In genomic region chr11:725624-726202, GRCh38 we compare ENCODE assay signal across 8 cellular contexts. TPM values are rescaled to one million over a fixed set of nuclear protein-coding genes. Genes with fewer than 3 reads are reported as not detected.
A peak's percentile ranks its signal among the peaks of the same experiment; 100 is the strongest.
DNase-seq lines count a peak whose midpoint lies in the region; ATAC-seq and TF ChIP-seq lines count a peak whose summit lies in the region.

No MANE protein-coding gene starts in this region.

- H3K4me2 ChIP-seq in SK-N-SH (0 out of 2 replicates have a peak overlapping the region, but pooled peaks have one; percentile 15), KMS-11 (peak overlapping the region; percentile 79)

- H3K9ac ChIP-seq in SK-N-SH, result no peak overlapping the region
- peak overlapping the region; percentile 47; the same call in 1 of the 2 replicates for H3K9ac ChIP-seq in KMS-11

- WGBS in SK-N-SH (ENCODE audit: low lambda C conversion rate), result 43% methylated on average over 17 of the region's 53 CpGs
- 2 to 4% (median 3%) methylated on average over 19 to 53 of the region's 53 CpGs for whole genome bisulfite sequencing in psoas muscle, 3 donors

- CTCF ChIA-PET in SK-N-SH (lab: Yijun Ruan, JAX), result interaction anchor here (0.9 to 11.8 kb wide), 10 partner anchors 9 to 277 kb away, joined by 3 to 150 read pairs (median 6); partner anchors contain the start of genes DEAF1, TALDO1 and TMEM80

- TF ChIP-seq EP300 in SK-N-SH (IDR thresholded peaks at IDR 0.05; ENCODE audit: borderline replicate concordance in 1 of 2, low read depth in 1 of 2, low read length in 1 of 2), result no peak

- no peak for ATAC-seq in SK-N-SH treated with all-trans-retinoic acid at 6 μM for 48 hours
- ATAC-seq in central memory CD8-positive, alpha-beta T cell (replicated peaks; ENCODE audit: extremely low read depth, poor library complexity, severe bottlenecking), result no peak
- ATAC-seq in psoas muscle, result no peak

- H3K36me3 Mint-ChIP-seq in central memory CD8-positive, alpha-beta T cell (ENCODE audit: insufficient read depth), result peaks cover 5% of the 10 kb centered on the region

- H3K79me2 ChIP-seq in SK-N-SH (ENCODE audit: insufficient read depth) (no peaks in the 10 kb centered on the region), KMS-11 (ENCODE audit: insufficient read depth, low read depth) (no peaks in the 10 kb centered on the region)

- POLR2A ChIA-PET in SK-N-SH (lab: Yijun Ruan, JAX), result no interaction called here

- H3K4me1 ChIP-seq in SK-N-SH (ENCODE audit: control insufficient read depth in 1 of 2, insufficient read depth in 2 of 2, low read depth in 1 of 2, low read length in 1 of 2) (peaks cover 0 to 19% of the 10 kb centered on the region in 2 experiments; a peak in 1 of 4 replicates), KMS-11 (ENCODE audit: low read depth, poor library complexity, severe bottlenecking) (peaks cover 69% of the 10 kb centered on the region), psoas muscle (peaks cover 16% of the 10 kb centered on the region)

- H3F3A ChIP-seq in SK-N-SH (replicated peaks; ENCODE audit: insufficient read depth), result peaks cover 9% of the 10 kb centered on the region

- no peak for TF ChIP-seq RAD21 in SK-N-SH (IDR thresholded peaks at IDR 0.05; ENCODE audit: low read length)

- intact Hi-C loops in psoas muscle (cut with DNase I), result loop anchor here in 1 of 2 donors (2.0 kb wide), 1 partner anchor 171 kb away; no protein-coding TSS in a partner anchor

- H3K27me3 ChIP-seq in SK-N-SH (ENCODE audit: insufficient read depth) (peaks cover 29% of the 10 kb centered on the region), KMS-11 (ENCODE audit: insufficient read depth, low read depth) (peaks cover 15% of the 10 kb centered on the region), psoas muscle (ENCODE audit: insufficient read depth in 3 of 3, low read length in 2 of 3) (peaks cover 0 to 61% (median 30%) of the 10 kb centered on the region in 3 donors)

- H2AFZ ChIP-seq in SK-N-SH (ENCODE audit: low read depth) (no peak overlapping the region), KMS-11 (ENCODE audit: low read depth) (peak overlapping the region; percentile 67)

- H3K36me3 ChIP-seq in SK-N-SH (replicated peaks in 1 of 2; ENCODE audit: control insufficient read depth in 1 of 2, insufficient read depth in 2 of 2, low read length in 1 of 2) (no peaks in the 10 kb centered on the region), KMS-11 (ENCODE audit: insufficient read depth) (no peaks in the 10 kb centered on the region), psoas muscle (ENCODE audit: insufficient read depth in 1 of 2, low read depth in 1 of 2) (no peaks in the 10 kb centered on the region)

- H3K9me3 Mint-ChIP-seq in central memory CD8-positive, alpha-beta T cell, result no peaks in the 10 kb centered on the region

- DNase-seq in SK-N-SH (peak; percentile 51), psoas muscle (peak in 1 of 2 donors; percentile 19), substantia nigra (lab: John Stamatoyannopoulos, UW) (no peak), GM19238 (ENCODE audit: insufficient read length, low spot score) (no peak), occipital lobe (lab: John Stamatoyannopoulos, UW) (no peak)
- no peak for DNase-seq in central memory CD8-positive, alpha-beta T cell (ENCODE audit: low spot score in 2 of 2)

- peaks cover 29% of the 10 kb centered on the region for H3K27me3 Mint-ChIP-seq in central memory CD8-positive, alpha-beta T cell

- no peak overlapping the region for H3K27ac Mint-ChIP-seq in central memory CD8-positive, alpha-beta T cell (ENCODE audit: low read depth)

- H4K20me1 ChIP-seq in SK-N-SH (ENCODE audit: insufficient read depth) (no peaks in the 10 kb centered on the region), KMS-11 (ENCODE audit: insufficient read depth) (no peaks in the 10 kb centered on the region)

- no peak overlapping the region for H3K27ac ChIP-seq in SK-N-SH (ENCODE audit: low read depth in 2 of 2, low read length in 1 of 2)
- no peak overlapping the region for H3K27ac ChIP-seq in KMS-11
- no peak overlapping the region for H3K27ac ChIP-seq in psoas muscle
- no peak overlapping the region for H3K27ac ChIP-seq in substantia nigra (ENCODE audit: low read depth, low read length, poor library complexity, severe bottlenecking)

- peaks cover 15% of the 10 kb centered on the region for H3K4me1 Mint-ChIP-seq in central memory CD8-positive, alpha-beta T cell

- H3K4me3 ChIP-seq in SK-N-SH (ENCODE audit: low read depth in 2 of 2, low read length in 1 of 2), result peak overlapping the region in 1 of 2 experiments; percentile 17; a peak in 1 of 4 replicates
- no peak overlapping the region for H3K4me3 ChIP-seq in KMS-11 (IDR thresholded peaks at IDR 0.05; ENCODE audit: insufficient read depth, low read depth, low read length)
- peak overlapping the region; percentile 40 for H3K4me3 ChIP-seq in psoas muscle

- TF ChIP-seq CTCF in SK-N-SH (IDR thresholded peaks at IDR 0.05) (no peak), KMS-11 (conservative IDR thresholded peaks at IDR 0.05; ENCODE audit: low read depth, low read length) (no peak), psoas muscle (IDR thresholded peaks at IDR 0.05) (no peak)

- peak overlapping the region; percentile 74 for H3K4me3 Mint-ChIP-seq in central memory CD8-positive, alpha-beta T cell

- no peaks in the 10 kb centered on the region for H3K9me2 ChIP-seq in SK-N-SH

- H3K9me3 ChIP-seq in SK-N-SH (no peaks in the 10 kb centered on the region), psoas muscle (no peaks in the 10 kb centered on the region)

TF ChIP-seq in SK-N-SH, 30 proteins besides CTCF, POLR2A, EP300 and RAD21 (continues in another document):
- TF ChIP-seq TAF1 (IDR thresholded peaks at IDR 0.05; ENCODE audit: borderline replicate concordance, low read depth, low read length) (no peak), MEF2A (IDR thresholded peaks at IDR 0.05; ENCODE audit: borderline replicate concordance, low read depth) (no peak), ZBTB33 (IDR thresholded peaks at IDR 0.05; ENCODE audit: borderline replicate concordance, low read depth) (no peak)

TF ChIP-seq in SK-N-SH treated with all-trans-retinoic acid at 6 μM for 48 hours, 23 proteins besides CTCF, POLR2A, EP300 and RAD21 (continues in another document):
- TF ChIP-seq CSDC2 (CRISPR knock-in tag; IDR thresholded peaks at IDR 0.05), result no peak
- no peak for TF ChIP-seq ZNF565 (CRISPR knock-in tag; conservative IDR thresholded peaks at IDR 0.05; ENCODE audit: low read depth)
- TF ChIP-seq SNAI2 (CRISPR knock-in tag; IDR thresholded peaks at IDR 0.05), result no peak
- no peak for TF ChIP-seq ZNF8 (CRISPR knock-in tag; IDR thresholded peaks at IDR 0.05)
- TF ChIP-seq, protein P1, sequence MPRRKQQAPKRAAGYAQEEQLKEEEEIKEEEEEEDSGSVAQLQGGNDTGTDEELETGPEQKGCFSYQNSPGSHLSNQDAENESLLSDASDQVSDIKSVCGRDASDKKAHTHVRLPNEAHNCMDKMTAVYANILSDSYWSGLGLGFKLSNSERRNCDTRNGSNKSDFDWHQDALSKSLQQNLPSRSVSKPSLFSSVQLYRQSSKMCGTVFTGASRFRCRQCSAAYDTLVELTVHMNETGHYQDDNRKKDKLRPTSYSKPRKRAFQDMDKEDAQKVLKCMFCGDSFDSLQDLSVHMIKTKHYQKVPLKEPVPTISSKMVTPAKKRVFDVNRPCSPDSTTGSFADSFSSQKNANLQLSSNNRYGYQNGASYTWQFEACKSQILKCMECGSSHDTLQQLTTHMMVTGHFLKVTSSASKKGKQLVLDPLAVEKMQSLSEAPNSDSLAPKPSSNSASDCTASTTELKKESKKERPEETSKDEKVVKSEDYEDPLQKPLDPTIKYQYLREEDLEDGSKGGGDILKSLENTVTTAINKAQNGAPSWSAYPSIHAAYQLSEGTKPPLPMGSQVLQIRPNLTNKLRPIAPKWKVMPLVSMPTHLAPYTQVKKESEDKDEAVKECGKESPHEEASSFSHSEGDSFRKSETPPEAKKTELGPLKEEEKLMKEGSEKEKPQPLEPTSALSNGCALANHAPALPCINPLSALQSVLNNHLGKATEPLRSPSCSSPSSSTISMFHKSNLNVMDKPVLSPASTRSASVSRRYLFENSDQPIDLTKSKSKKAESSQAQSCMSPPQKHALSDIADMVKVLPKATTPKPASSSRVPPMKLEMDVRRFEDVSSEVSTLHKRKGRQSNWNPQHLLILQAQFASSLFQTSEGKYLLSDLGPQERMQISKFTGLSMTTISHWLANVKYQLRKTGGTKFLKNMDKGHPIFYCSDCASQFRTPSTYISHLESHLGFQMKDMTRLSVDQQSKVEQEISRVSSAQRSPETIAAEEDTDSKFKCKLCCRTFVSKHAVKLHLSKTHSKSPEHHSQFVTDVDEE (CRISPR knock-in tag; IDR thresholded peaks at IDR 0.05), result no peak
- TF ChIP-seq ZNF70 (CRISPR knock-in tag; IDR thresholded peaks at IDR 0.05), result no peak
- no peak for TF ChIP-seq ZC3H10 (CRISPR knock-in tag; IDR thresholded peaks at IDR 0.05)
- no peak for TF ChIP-seq ARNTL (CRISPR knock-in tag; IDR thresholded peaks at IDR 0.05; ENCODE audit: borderline replicate concordance, low read depth)
- no peak for TF ChIP-seq GLIS3 (CRISPR knock-in tag; IDR thresholded peaks at IDR 0.05)

RNA-seq across cellular contexts. Expression of gene EPS8L2, which starts 19.7 kb away (rescaled TPM):
- polyA plus RNA-seq in SK-N-SH (2012; rRNA removed) (0.67 and 0.74 TPM in 2 replicates), psoas muscle (under 1 TPM; 0.47 to 0.63 (median 0.56) TPM)
- 0.42 and 0.52 TPM in 2 replicates for polyA plus RNA-seq in SK-N-SH (2012; cell fraction: cytosol; rRNA removed)
- 3.7 and 4.3 TPM in 2 replicates for polyA plus RNA-seq in SK-N-SH (2012; cell fraction: nucleus; rRNA removed)
- total RNA-seq in psoas muscle (1 to 10 TPM in 3 of 4 donors, under 1 TPM in 1; 0.89 to 3.1 (median 1.5) TPM), occipital lobe (1.4 TPM)

RNA-seq across cellular contexts. Expression of gene TALDO1, which starts 21.6 kb away (rescaled TPM):
- polyA plus RNA-seq in SK-N-SH (2012; rRNA removed) (78.4 and 103 TPM in 2 replicates), psoas muscle (10 to 100 TPM; 58.7 to 77.6 (median 65.9) TPM)
- 84.3 and 95.6 TPM in 2 replicates for polyA plus RNA-seq in SK-N-SH (2012; cell fraction: cytosol; rRNA removed)
- polyA plus RNA-seq in SK-N-SH (2012; cell fraction: nucleus; rRNA removed), result 75.1 and 87.3 TPM in 2 replicates
- total RNA-seq in psoas muscle (100 to 1,000 TPM in 1 of 4 donors, 10 to 100 TPM in 3; 77.7 to 140 (median 81.8) TPM), occipital lobe (61.0 TPM)

RNA-seq across cellular contexts. Expression of gene TMEM80, which starts 30.1 kb away (rescaled TPM):
- polyA plus RNA-seq in SK-N-SH (2012; rRNA removed) (40.4 and 51.0 TPM in 2 replicates), psoas muscle (10 to 100 TPM in 2 of 3 donors, 1 to 10 TPM in 1; 7.4 to 16.3 (median 10.1) TPM)
- polyA plus RNA-seq in SK-N-SH (2012; cell fraction: cytosol; rRNA removed), result 34.3 and 36.4 TPM in 2 replicates
- polyA plus RNA-seq in SK-N-SH (2012; cell fraction: nucleus; rRNA removed), result 88.5 and 114 TPM in 2 replicates
- total RNA-seq in psoas muscle (10 to 100 TPM in 2 of 4 donors, 1 to 10 TPM in 2; 5.9 to 15.7 (median 9.7) TPM), occipital lobe (11.7 TPM)

RNA-seq across cellular contexts. Expression of gene DEAF1, which starts 30.7 kb away (rescaled TPM):
- polyA plus RNA-seq in SK-N-SH (2012; rRNA removed), result 36.0 and 40.6 TPM in 2 replicates
- polyA plus RNA-seq in SK-N-SH (2012; cell fraction: cytosol; rRNA removed), result 19.2 and 27.9 TPM in 2 replicates
- 28.1 and 32.0 TPM in 2 replicates for polyA plus RNA-seq in SK-N-SH (2012; cell fraction: nucleus; rRNA removed)
- 10 to 100 TPM; 15.0 to 30.0 (median 21.0) TPM for total RNA-seq in psoas muscle
- 10 to 100 TPM; 12.5 to 18.1 (median 15.3) TPM for polyA plus RNA-seq in psoas muscle
- total RNA-seq in occipital lobe, result 50.7 TPM

RNA-seq across cellular contexts. Expression of gene GATD1, which starts 51.6 kb away (rescaled TPM):
- 72.9 and 86.2 TPM in 2 replicates for polyA plus RNA-seq in SK-N-SH (2012; rRNA removed)
- 27.6 and 32.1 TPM in 2 replicates for polyA plus RNA-seq in SK-N-SH (2012; cell fraction: cytosol; rRNA removed)
- 562 and 877 TPM in 2 replicates for polyA plus RNA-seq in SK-N-SH (2012; cell fraction: nucleus; rRNA removed)
- 10 to 100 TPM; 13.6 to 32.6 (median 22.2) TPM for total RNA-seq in psoas muscle
- polyA plus RNA-seq in psoas muscle, result 10 to 100 TPM; 11.0 to 20.9 (median 17.7) TPM
- total RNA-seq in occipital lobe, result 22.3 TPM
